ENCODE assay signal across 8 cellular contexts in genomic region chr15:40440300-40441011, GRCh38. TPM values are rescaled to one million over a fixed set of nuclear protein-coding genes. Genes with fewer than 3 reads are reported as not detected.
DNase-seq lines count a peak whose midpoint lies in the region; ATAC-seq and TF ChIP-seq lines count a peak whose summit lies in the region.

BAHD1 (plus strand) TSS chr15:40440953; CDS start chr15:40458465, 17,512 bp downstream.

- intact Hi-C loops in left lung (cut with DNase I) = no loop called here

- peak within 1 kb of the TSS; percentile 65 to 83 (median 77) for H3K27ac ChIP-seq in BLaER1 treated with 17β-estradiol and CSF1 and Interleukin-3, amounts not matched to agents 10 nM and 100 nM
- peak within 1 kb of the TSS; percentile 53 to 73 for H3K27ac ChIP-seq in left lung

- CTCF ChIA-PET in activated CD4-positive, alpha-beta T cell treated with anti-CD3 and anti-CD28 coated beads, Interleukin-2, amount 10 ng/mL, durations not matched to agents 7 days and 5 days (lab: Charles Lee) = interaction anchor here (0.6 to 4.8 kb wide), 12 partner anchors 9 to 336 kb away, joined by 3 to 28 read pairs (median 3); partner anchors contain the start of gene INAFM2

- peaks cover 50% of the 10 kb centered on the region for H3K4me1 Mint-ChIP-seq in activated CD4-positive, alpha-beta T cell treated with anti-CD3 and anti-CD28 coated beads, Interleukin-2, amount 10 ng/mL, durations not matched to agents 7 days and 5 days

- POLR2A ChIA-PET in activated CD4-positive, alpha-beta T cell treated with anti-CD3 and anti-CD28 coated beads, Interleukin-2, amount 10 ng/mL, durations not matched to agents 7 days and 5 days (lab: Charles Lee) = interaction anchor here (0.6 kb wide), 2 partner anchors 10 to 127 kb away, joined by 3 to 4 read pairs; no protein-coding TSS in a partner anchor

- ATAC-seq in GM19328 (IDR thresholded peaks at IDR 0.05; ENCODE audit: unreplicated experiment) (peak; percentile 92), HG03520 (IDR thresholded peaks at IDR 0.05; ENCODE audit: unreplicated experiment) (peak; percentile 82), left lung (peak; percentile 84)

- peak within 1 kb of the TSS; percentile 83 for H3K27ac Mint-ChIP-seq in activated CD4-positive, alpha-beta T cell treated with anti-CD3 and anti-CD28 coated beads, Interleukin-2, amount 10 ng/mL, durations not matched to agents 7 days and 5 days

- H3K27me3 Mint-ChIP-seq in activated CD4-positive, alpha-beta T cell treated with anti-CD3 and anti-CD28 coated beads, Interleukin-2, amount 10 ng/mL, durations not matched to agents 7 days and 5 days = peaks cover 50% of the 10 kb centered on the region

- peaks cover 23 to 59% (median 34%) of the 10 kb centered on the region in 11 experiments; a peak in 20 of 22 replicates for H3K27me3 ChIP-seq in BLaER1 treated with 17β-estradiol and CSF1 and Interleukin-3, amounts not matched to agents 10 nM and 100 nM
- peaks cover 23 to 62% of the 10 kb centered on the region in 2 donors for H3K27me3 ChIP-seq in left lung

- peak within 1 kb of the TSS; percentile 88 for H3K4me3 Mint-ChIP-seq in activated CD4-positive, alpha-beta T cell treated with anti-CD3 and anti-CD28 coated beads, Interleukin-2, amount 10 ng/mL, durations not matched to agents 7 days and 5 days

- peaks cover 63 to 80% (median 75%) of the 10 kb centered on the region in 10 experiments for H3K4me1 ChIP-seq in BLaER1 treated with 17β-estradiol and CSF1 and Interleukin-3, amounts not matched to agents 10 nM and 100 nM
- peaks cover 25 to 59% of the 10 kb centered on the region in 2 donors for H3K4me1 ChIP-seq in left lung

- peaks cover 38 to 45% (median 43%) of the 10 kb centered on the region in 11 experiments for H4K20me1 ChIP-seq in BLaER1 treated with 17β-estradiol and CSF1 and Interleukin-3, amounts not matched to agents 10 nM and 100 nM

- H3K36me3 Mint-ChIP-seq in activated CD4-positive, alpha-beta T cell treated with anti-CD3 and anti-CD28 coated beads, Interleukin-2, amount 10 ng/mL, durations not matched to agents 7 days and 5 days (ENCODE audit: low read depth) = peaks cover 13% of the 10 kb centered on the region

- peak within 1 kb of the TSS; percentile 72 to 93 (median 87) for H3K9ac ChIP-seq in BLaER1 treated with 17β-estradiol and CSF1 and Interleukin-3, amounts not matched to agents 10 nM and 100 nM

- H3K4me3 ChIP-seq in BLaER1 treated with 17β-estradiol and CSF1 and Interleukin-3, amounts not matched to agents 10 nM and 100 nM = peak within 1 kb of the TSS; percentile 79 to 93 (median 88)
- H3K4me3 ChIP-seq in left lung = peak within 1 kb of the TSS; percentile 80 to 91

- DNase-seq in NCI-H69 (lab: John Stamatoyannopoulos, UW) (peak; percentile 99), dedifferentiated amniotic fluid mesenchymal stem cell (ENCODE audit: extremely low spot score) (peak; percentile 93), left lung (peak; percentile 97 to 98)
- peak; percentile 96 for DNase-seq in activated CD4-positive, alpha-beta T cell treated with anti-CD3 and anti-CD28 coated beads, Interleukin-2, amount 10 ng/mL, durations not matched to agents 7 days and 5 days
- peak; percentile 91 to 94 for DNase-seq in stimulated activated CD4-positive, alpha-beta T cell treated with anti-CD3 and anti-CD28 coated beads, Interleukin-2, amount 100 ng/mL, for 48 hours

- H3K36me3 ChIP-seq in BLaER1 treated with 17β-estradiol and CSF1 and Interleukin-3, amounts not matched to agents 10 nM and 100 nM = peaks cover 0 to 3% (median 0%) of the 10 kb centered on the region in 11 experiments; a peak in 3 of 22 replicates
- H3K36me3 ChIP-seq in left lung = no peaks in the 10 kb centered on the region

- no peaks in the 10 kb centered on the region for H3K9me3 ChIP-seq in BLaER1 treated with 17β-estradiol and CSF1 and Interleukin-3, amounts not matched to agents 10 nM and 100 nM (replicated peaks in 1 of 11)
- H3K9me3 ChIP-seq in left lung = no peaks in the 10 kb centered on the region

- peak in 1 of 2 donors; percentile 13 for TF ChIP-seq CTCF in left lung (IDR thresholded peaks at IDR 0.05)

- no peaks in the 10 kb centered on the region for H3K9me3 Mint-ChIP-seq in activated CD4-positive, alpha-beta T cell treated with anti-CD3 and anti-CD28 coated beads, Interleukin-2, amount 10 ng/mL, durations not matched to agents 7 days and 5 days

- peak within 1 kb of the TSS; percentile 94 to 100 (median 99) for H3K4me2 ChIP-seq in BLaER1 treated with 17β-estradiol and CSF1 and Interleukin-3, amounts not matched to agents 10 nM and 100 nM

RNA-seq across cellular contexts. Expression of gene BAHD1, which starts in this region (rescaled TPM):
- total RNA-seq in activated CD4-positive, alpha-beta T cell treated with anti-CD3 and anti-CD28 coated beads, Interleukin-2, amount 10 ng/mL, durations not matched to agents 7 days and 5 days = 10 to 100 TPM; 28.7 to 30.8 TPM
- 10 to 100 TPM; 23.7 to 27.2 TPM for total RNA-seq in left lung

Comparison
In these comparisons a context has a peak if more than half of its experiments do, and no peak if none do; other contexts are left out.
1. Peak in every context shown above with its lines: DNase-seq, ATAC-seq, H3K4me3 ChIP-seq and H3K27ac ChIP-seq.